In the genomic region with DNA sequence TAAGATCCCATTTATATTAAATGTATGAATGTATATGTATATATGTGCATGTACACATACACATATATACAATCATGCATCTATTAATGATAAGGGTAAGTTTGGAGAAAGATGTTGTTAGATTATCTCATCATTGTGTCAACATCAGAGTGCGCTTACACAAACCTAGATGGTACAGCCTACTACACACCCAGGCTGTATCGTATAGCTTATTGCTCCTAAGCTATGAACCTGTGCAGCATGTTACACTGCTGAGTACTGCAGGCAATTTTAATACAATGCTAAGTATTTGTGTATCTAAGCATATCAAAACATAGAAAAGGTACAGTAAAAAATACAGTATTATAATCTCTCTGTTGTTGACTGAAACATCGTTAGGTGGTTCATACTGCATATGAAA, we compare ENCODE assay signal across 7 cellular contexts.
"Had no signal": no experiment of that assay in that cellular context is flagged by ENCODE, and none has a peak within 500 bp of the region (broad histone marks: within the 10 kb centered on the region; RNA-seq: fewer than 3 reads in every experiment).

No MANE protein-coding gene starts in this region.

- ATAC-seq: GM12878 had no signal

- H3K4me3 ChIP-seq: GM12878 had no signal

- FAIRE-seq: GM12878, GM12891, GM12892, GM18507, GM19239 had no signal

- DNase-seq: GDM1, GF-D8 had no signal
